12 cellular contexts compared by ENCODE assay signal in genomic region chr22:50671641-50672040, GRCh38. TPM values are rescaled to one million over a fixed set of nuclear protein-coding genes. Genes with fewer than 3 reads are reported as not detected.
A peak's percentile ranks its signal among the peaks of the same experiment; 100 is the strongest.
DNase-seq lines count a peak whose midpoint lies in the region; ATAC-seq and TF ChIP-seq lines count a peak whose summit lies in the region.
"Had no signal": no experiment of that assay in that cellular context is flagged by ENCODE, and none has a peak within 500 bp of the region (broad histone marks: within the 10 kb centered on the region; RNA-seq: fewer than 3 reads in every experiment).

No MANE protein-coding gene starts in this region.

- H3K27ac Mint-ChIP-seq in stimulated activated effector memory CD8-positive, alpha-beta T cell treated with anti-CD3 and anti-CD28 coated beads, Interleukin-12 subunit alpha, Interleukin-12 subunit beta, amount 100 ng/mL, for 72 hours, result no peak overlapping the region
- H3K27ac Mint-ChIP-seq: T-helper 2 cell treated with Interferon-gamma antibody and Interleukin-4, amounts not matched to agents 5 μg/mL and 100 μg/mL, for 36 hours had no signal

- H3K4me3 ChIP-seq in brain microvascular endothelial cell (ENCODE audit: low read depth, low read length) (no peak overlapping the region), liver (ENCODE audit: low read depth in 1 of 3, low read length in 3 of 3) (no peak overlapping the region)
- H3K4me3 ChIP-seq: pancreas, PC-9 had no signal

- WGBS in liver, result 77% methylated on average over 11 of the region's 11 CpGs

- H3K27ac ChIP-seq in brain microvascular endothelial cell, result no peak overlapping the region
- peak overlapping the region; percentile 46 to 58 for H3K27ac ChIP-seq in liver (ENCODE audit: low read depth in 1 of 2, low read length in 2 of 2)
- H3K27ac ChIP-seq: PC-9 had no signal

- no peak for TF ChIP-seq RAD21 in liver (IDR thresholded peaks at IDR 0.05)

- H3K9ac ChIP-seq in liver (ENCODE audit: low read depth in 1 of 2, low read length in 2 of 2), result no peak overlapping the region

- peak overlapping the region; percentile 9 for H3K4me3 Mint-ChIP-seq in stimulated activated effector memory CD8-positive, alpha-beta T cell treated with anti-CD3 and anti-CD28 coated beads, Interleukin-12 subunit alpha, Interleukin-12 subunit beta, amount 100 ng/mL, for 72 hours
- H3K4me3 Mint-ChIP-seq: T-helper 2 cell treated with Interferon-gamma antibody and Interleukin-4, amounts not matched to agents 5 μg/mL and 100 μg/mL, for 36 hours had no signal

- TF ChIP-seq CTCF in GM13976 (IDR thresholded peaks at IDR 0.05; ENCODE audit: borderline replicate concordance, control extremely low read depth, extremely low read depth, insufficient read depth, missing control alignments) (no peak), brain microvascular endothelial cell (IDR thresholded peaks at IDR 0.05; ENCODE audit: low read depth, low read length, missing control alignments) (no peak), liver (IDR thresholded peaks at IDR 0.05; ENCODE audit: low read depth, low read length, missing input control) (no peak)

- H3K27me3 ChIP-seq in brain microvascular endothelial cell (replicated peaks) (peaks cover 20% of the 10 kb centered on the region), liver (ENCODE audit: control insufficient read depth in 4 of 4, insufficient read depth in 4 of 4, low read length in 3 of 4) (no peaks in the 10 kb centered on the region)

- no peaks in the 10 kb centered on the region for H3K9me3 ChIP-seq in liver (ENCODE audit: control insufficient read depth in 4 of 4, low read length in 3 of 4)
- H3K9me3 ChIP-seq: pancreas had no signal

- H3K36me3 ChIP-seq in brain microvascular endothelial cell (replicated peaks) (no peaks in the 10 kb centered on the region), liver (ENCODE audit: control insufficient read depth in 4 of 4, insufficient read depth in 3 of 4, low read depth in 1 of 4, low read length in 3 of 4) (no peaks in the 10 kb centered on the region)
- H3K36me3 ChIP-seq: pancreas had no signal

- no peaks in the 10 kb centered on the region for H3K9me3 Mint-ChIP-seq in stimulated activated effector memory CD8-positive, alpha-beta T cell treated with anti-CD3 and anti-CD28 coated beads, Interleukin-12 subunit alpha, Interleukin-12 subunit beta, amount 100 ng/mL, for 72 hours
- H3K9me3 Mint-ChIP-seq: T-helper 2 cell treated with Interferon-gamma antibody and Interleukin-4, amounts not matched to agents 5 μg/mL and 100 μg/mL, for 36 hours had no signal

- H3K36me3 Mint-ChIP-seq in stimulated activated effector memory CD8-positive, alpha-beta T cell treated with anti-CD3 and anti-CD28 coated beads, Interleukin-12 subunit alpha, Interleukin-12 subunit beta, amount 100 ng/mL, for 72 hours, result peaks cover 5% of the 10 kb centered on the region

- DNase-seq in GM13976 (ENCODE audit: low spot score) (peak; percentile 54), brain microvascular endothelial cell (peak; percentile 31), T-helper 2 cell (no peak)
- no peak for DNase-seq in stimulated activated effector memory CD8-positive, alpha-beta T cell treated with anti-CD3 and anti-CD28 coated beads, Interleukin-12 subunit alpha, Interleukin-12 subunit beta, amount 100 ng/mL, for 72 hours (ENCODE audit: low spot score in 2 of 2)
- DNase-seq: NCI-H2107 had no signal

- peaks cover 0 to 14% (median 5%) of the 10 kb centered on the region in 4 donors for H3K4me1 ChIP-seq in liver (ENCODE audit: control insufficient read depth in 4 of 4, insufficient read depth in 4 of 4, low read length in 3 of 4)
- H3K4me1 ChIP-seq: pancreas had no signal

- H3K4me1 Mint-ChIP-seq in stimulated activated effector memory CD8-positive, alpha-beta T cell treated with anti-CD3 and anti-CD28 coated beads, Interleukin-12 subunit alpha, Interleukin-12 subunit beta, amount 100 ng/mL, for 72 hours, result peaks cover 26% of the 10 kb centered on the region

- in situ Hi-C loops in GM13976 (cut with MboI; ENCODE audit: low sequenced_read_pairs, unreplicated experiment) (no loop called here), brain microvascular endothelial cell (cut with HindIII; ENCODE audit: low pct_ligation_motif_present, low sequenced_read_pairs) (no loop called here)

- peak; percentile 53 for ATAC-seq in stimulated activated effector memory CD8-positive, alpha-beta T cell treated with anti-CD3 and anti-CD28 coated beads, Interleukin-12 subunit alpha, Interleukin-12 subunit beta, amount 100 ng/mL, for 72 hours
- ATAC-seq in GM19023 (IDR thresholded peaks at IDR 0.05; ENCODE audit: unreplicated experiment), result no peak
- ATAC-seq in HG03378 (IDR thresholded peaks at IDR 0.05; ENCODE audit: unreplicated experiment), result no peak
- no peak for ATAC-seq in HG03469 (IDR thresholded peaks at IDR 0.05; ENCODE audit: unreplicated experiment)

TF ChIP-seq in liver, 16 proteins besides CTCF, POLR2A, EP300 and RAD21:
- TF ChIP-seq TAF1 (conservative IDR thresholded peaks at IDR 0.05) (no peak), RXRA (IDR thresholded peaks at IDR 0.05) (no peak), SP1 (IDR thresholded peaks at IDR 0.05) (no peak), FOXA2 (IDR thresholded peaks at IDR 0.05) (no peak), EGR1 (IDR thresholded peaks at IDR 0.05; ENCODE audit: low read depth in 2 of 2) (no peak), JUND (IDR thresholded peaks at IDR 0.05) (no peak), ZBTB33 (IDR thresholded peaks at IDR 0.05) (no peak), HNF4A (conservative IDR thresholded peaks at IDR 0.05) (no peak), MAX (IDR thresholded peaks at IDR 0.05) (no peak), FOXA1 (IDR thresholded peaks at IDR 0.05) (no peak)

RNA-seq across cellular contexts. Expression of gene SHANK3, which starts 1.0 kb away (rescaled TPM):
- 1 to 10 TPM; 5.1 to 10.0 TPM for total RNA-seq in liver
- 1 to 10 TPM; 1.1 to 6.4 TPM for polyA plus RNA-seq in liver

RNA-seq across cellular contexts. Expression of gene ARSA, which starts 43.7 kb away (rescaled TPM):
- total RNA-seq in liver, result 10 to 100 TPM in 1 of 2 donors, 1 to 10 TPM in 1; 6.8 to 11.4 TPM
- polyA plus RNA-seq in liver, result 10 to 100 TPM; 20.3 to 28.0 TPM

Comparison
In these comparisons a context has a peak if more than half of its experiments do, and no peak if none do; other contexts are left out.
1. DNase-seq: peak in GM13976 (single experiment) and brain microvascular endothelial cell (single experiment); none in stimulated activated effector memory CD8-positive, alpha-beta T cell treated with anti-CD3 and anti-CD28 coated beads, Interleukin-12 subunit alpha, Interleukin-12 subunit beta, amount 100 ng/mL, for 72 hours (0 of 2) and T-helper 2 cell (0 of 5).